In genomic region chr6:74447013-74447412, GRCh38 we compare ENCODE assay signal across 10 cellular contexts.
A peak's percentile ranks its signal among the peaks of the same experiment; 100 is the strongest.
DNase-seq lines count a peak whose midpoint lies in the region; ATAC-seq, FAIRE-seq and TF ChIP-seq lines count a peak whose summit lies in the region.
"Had no signal": no experiment of that assay in that cellular context is flagged by ENCODE, and none has a peak within 500 bp of the region (broad histone marks: within the 10 kb centered on the region; RNA-seq: fewer than 3 reads in every experiment).

No MANE protein-coding gene starts in this region.

- TF ChIP-seq CTCF in fibroblast of villous mesenchyme (IDR thresholded peaks at IDR 0.05; ENCODE audit: insufficient read depth, low read depth, low read length) = no peak
- no peak for TF ChIP-seq CTCF in body of pancreas (IDR thresholded peaks at IDR 0.05)

- peak; percentile 92 for ATAC-seq in GM21786 (IDR thresholded peaks at IDR 0.05; ENCODE audit: unreplicated experiment)
- peak; percentile 61 for ATAC-seq in HG03439 (IDR thresholded peaks at IDR 0.05; ENCODE audit: unreplicated experiment)
- ATAC-seq in body of pancreas = no peak

- 64 to 80% methylated on average over 5 of the region's 5 CpGs for WGBS in body of pancreas, 2 donors

- H3K9me3 ChIP-seq in HAP-1 = no peaks in the 10 kb centered on the region
- H3K9me3 ChIP-seq in body of pancreas = no peaks in the 10 kb centered on the region

- H3K27ac ChIP-seq in body of pancreas = no peak overlapping the region

- H3K4me1 ChIP-seq in HAP-1 (no peaks in the 10 kb centered on the region), body of pancreas (no peaks in the 10 kb centered on the region)

- peak; percentile 12 for DNase-seq in GM18507 (ENCODE audit: extremely low spot score, insufficient read length, low read depth)
- DNase-seq in fibroblast of villous mesenchyme (ENCODE audit: low read depth) = peak; percentile 13
- DNase-seq in HAP-1 (ENCODE audit: low spot score in 2 of 2) = no peak
- DNase-seq in SW 1271 (lab: John Stamatoyannopoulos, UW) = no peak
- DNase-seq in GDM1 (lab: John Stamatoyannopoulos, UW) = no peak
- no peak for DNase-seq in body of pancreas
- DNase-seq: activated effector memory CD4-positive, alpha-beta T cell treated with anti-CD3 and anti-CD28 coated beads, Interleukin-2, amount 50 U/mL, for 16 hours; NCI-H526 had no signal

- H3K36me3 ChIP-seq in HAP-1 (replicated peaks) (no peaks in the 10 kb centered on the region), body of pancreas (replicated peaks in 1 of 2; ENCODE audit: insufficient read depth in 1 of 2, low read depth in 2 of 2) (no peaks in the 10 kb centered on the region)

- H3K4me3 ChIP-seq in fibroblast of villous mesenchyme (ENCODE audit: low read depth, low read length) = no peak overlapping the region
- H3K4me3 ChIP-seq in HAP-1 = no peak overlapping the region
- no peak overlapping the region for H3K4me3 ChIP-seq in body of pancreas

- TF ChIP-seq POLR2A in body of pancreas (IDR thresholded peaks at IDR 0.05) = no peak

- peak; percentile 51 for FAIRE-seq in GM18507 (lab: Jason Lieb, UNC)

- H3K27me3 ChIP-seq in HAP-1 (ENCODE audit: low read depth) (no peaks in the 10 kb centered on the region), body of pancreas (no peaks in the 10 kb centered on the region)

- in situ Hi-C loops in HAP-1 (cut with MboI; ENCODE audit: low sequenced_read_pairs) = no loop called here

- intact Hi-C loops in body of pancreas (cut with DNase I) = no loop called here

Comparison
In these comparisons a context has a peak if more than half of its experiments do, and no peak if none do; other contexts are left out.
1. DNase-seq: peak in GM18507 (single experiment) and fibroblast of villous mesenchyme (single experiment); none in HAP-1 (0 of 2), SW 1271 (0 of 2), GDM1 (single experiment) and body of pancreas (0 of 4).